ENCODE assay signal across 19 cellular contexts in the genomic region with DNA sequence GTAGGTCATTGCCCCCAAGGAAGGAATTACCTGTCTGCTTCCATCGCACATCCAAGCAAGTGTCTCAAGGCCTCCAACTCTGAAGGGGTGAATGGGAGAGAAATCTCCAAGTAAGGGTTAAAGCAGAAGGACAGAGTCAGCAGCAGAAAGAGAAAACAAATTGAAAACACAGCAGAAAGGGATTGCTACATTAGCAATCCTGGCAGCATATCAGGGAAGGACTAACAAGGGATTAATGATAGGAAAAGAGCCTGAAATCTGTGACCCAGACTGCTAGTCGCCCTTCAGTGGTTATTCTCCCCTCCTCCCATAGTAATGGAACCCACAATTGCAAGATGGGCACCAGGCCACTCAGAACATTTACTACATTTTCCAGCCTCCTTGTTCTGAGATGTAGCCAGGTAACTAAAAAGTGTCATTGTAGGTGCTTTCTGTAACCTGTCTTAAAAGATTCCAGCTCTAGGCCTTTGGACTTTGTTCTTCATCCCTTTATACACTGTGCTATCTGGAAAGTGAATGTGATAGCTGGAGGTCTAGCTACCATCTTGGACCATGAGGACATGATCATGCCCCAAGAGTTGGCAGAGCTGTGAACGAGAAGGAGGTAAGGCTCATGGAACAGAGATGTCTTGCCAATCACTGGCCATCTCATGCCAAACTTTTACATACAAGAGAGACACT. TPM values are rescaled to one million over a fixed set of nuclear protein-coding genes. Genes with fewer than 3 reads are reported as not detected.
DNase-seq lines count a peak whose midpoint lies in the region; ATAC-seq, FAIRE-seq and TF ChIP-seq lines count a peak whose summit lies in the region.
"Had no signal": no experiment of that assay in that cellular context is flagged by ENCODE, and none has a peak within 500 bp of the region (broad histone marks: within the 10 kb centered on the region; RNA-seq: fewer than 3 reads in every experiment).

No MANE protein-coding gene starts in this region.

- no peak overlapping the region for H3K4me2 ChIP-seq in GM23338
- H3K4me2 ChIP-seq: A549 had no signal

- FAIRE-seq in HTR-8/SVneo (lab: Jason Lieb, UNC), result peak; percentile 74
- FAIRE-seq: A549, GM12892, GM19239, H54 had no signal

- no peak for ATAC-seq in GM23338
- ATAC-seq in GM21528 (IDR thresholded peaks at IDR 0.05; ENCODE audit: low FRiP score, unreplicated experiment), result no peak
- no peak for ATAC-seq in GM19463 (IDR thresholded peaks at IDR 0.05; ENCODE audit: unreplicated experiment)
- ATAC-seq: A549 had no signal

- no peaks in the 10 kb centered on the region for H3K9me3 Mint-ChIP-seq in GM23338
- H3K9me3 Mint-ChIP-seq in endodermal cell, result no peaks in the 10 kb centered on the region
- H3K9me3 Mint-ChIP-seq: CD4-positive, alpha-beta memory T cell; IgD-negative memory B cell had no signal

- H3K36me3 Mint-ChIP-seq in GM23338 (ENCODE audit: low read depth) (peaks cover 9% of the 10 kb centered on the region), endodermal cell (ENCODE audit: low read depth) (peaks cover 27% of the 10 kb centered on the region)

- H3K27ac ChIP-seq in GM23338 (ENCODE audit: low read depth) (peak overlapping the region; percentile 55; the same call in 1 of the 2 replicates), endodermal cell (ENCODE audit: low read depth, low read length) (no peak overlapping the region)
- H3K27ac ChIP-seq: A549, C4-2B had no signal

- H3K36me3 ChIP-seq in GM23338 (ENCODE audit: insufficient read depth) (no peaks in the 10 kb centered on the region), endodermal cell (ENCODE audit: control insufficient read depth, insufficient read depth, low read length) (peaks cover 28% of the 10 kb centered on the region)
- H3K36me3 ChIP-seq: BE2C had no signal

- no peak overlapping the region for H3K9ac ChIP-seq in endodermal cell (ENCODE audit: extremely low read depth, low read length, poor library complexity, severe bottlenecking)

- no peak overlapping the region for H3K4me3 Mint-ChIP-seq in GM23338
- no peak overlapping the region for H3K4me3 Mint-ChIP-seq in endodermal cell
- H3K4me3 Mint-ChIP-seq: CD4-positive, alpha-beta memory T cell; IgD-negative memory B cell had no signal

- peaks cover 22% of the 10 kb centered on the region for H3K4me1 ChIP-seq in GM23338 (ENCODE audit: insufficient read depth)
- H3K4me1 ChIP-seq in endodermal cell (ENCODE audit: control insufficient read depth, insufficient read depth, low read length), result peaks cover 14% of the 10 kb centered on the region
- H3K4me1 ChIP-seq: A549, BE2C had no signal

- H3K79me2 ChIP-seq in GM23338 (replicated peaks; ENCODE audit: insufficient read depth), result peaks cover 56% of the 10 kb centered on the region

- H3K27me3 ChIP-seq in GM23338 (ENCODE audit: insufficient read depth) (no peaks in the 10 kb centered on the region), endodermal cell (ENCODE audit: control insufficient read depth, insufficient read depth, low read length, poor library complexity, severe bottlenecking) (no peaks in the 10 kb centered on the region)

- H3K4me1 Mint-ChIP-seq in GM23338 (peaks cover 23% of the 10 kb centered on the region), endodermal cell (peaks cover 31% of the 10 kb centered on the region)
- H3K4me1 Mint-ChIP-seq: CD4-positive, alpha-beta memory T cell had no signal

- H3K27me3 Mint-ChIP-seq in GM23338 (ENCODE audit: insufficient read depth, low read depth, poor library complexity), result peaks cover 3% of the 10 kb centered on the region
- no peaks in the 10 kb centered on the region for H3K27me3 Mint-ChIP-seq in endodermal cell (ENCODE audit: insufficient read depth)
- H3K27me3 Mint-ChIP-seq: CD4-positive, alpha-beta memory T cell; IgD-negative memory B cell had no signal

- H3F3A ChIP-seq in GM23338 (replicated peaks; ENCODE audit: low read depth), result no peaks in the 10 kb centered on the region

- H3K4me3 ChIP-seq in GM23338 (no peak overlapping the region), endodermal cell (ENCODE audit: low read length) (peak overlapping the region; percentile 29), retinal pigment epithelial cell (ENCODE audit: low read length) (no peak overlapping the region)
- H3K4me3 ChIP-seq: A549 had no signal

- DNase-seq in GM23338 (ENCODE audit: low spot score), result no peak
- no peak for DNase-seq in HTR-8/SVneo (ENCODE audit: insufficient read length, low spot score)
- DNase-seq in endodermal cell, result no peak
- DNase-seq in retinal pigment epithelial cell (ENCODE audit: low read depth), result peak; percentile 51
- DNase-seq in SW 1271 (lab: John Stamatoyannopoulos, UW), result no peak
- no peak for DNase-seq in T-helper 1 cell
- DNase-seq: BE2C; CD4-positive, alpha-beta memory T cell; COR-L47; DND-41; GDM1 had no signal

- peaks cover 8% of the 10 kb centered on the region for H3K9me3 ChIP-seq in endodermal cell (ENCODE audit: control insufficient read depth, low read length)
- H3K9me3 ChIP-seq: A549, BE2C had no signal

- TF ChIP-seq CTCF in GM23338 (conservative IDR thresholded peaks at IDR 0.05; ENCODE audit: low read depth in 2 of 2), result no peak
- TF ChIP-seq CTCF in endodermal cell (conservative IDR thresholded peaks at IDR 0.05), result no peak
- no peak for TF ChIP-seq CTCF in retinal pigment epithelial cell (conservative IDR thresholded peaks at IDR 0.05; ENCODE audit: low read depth, low read length)

- 94 to 100% methylated on average over 3 of the region's 3 CpGs for WGBS in endodermal cell (ENCODE audit: insufficient coverage in 1 of 2, insufficient read length in 1 of 2), 2 experiments

- no peak overlapping the region; the same call in 1 of the 2 replicates for H3K27ac Mint-ChIP-seq in GM23338
- no peak overlapping the region for H3K27ac Mint-ChIP-seq in endodermal cell
- H3K27ac Mint-ChIP-seq: CD4-positive, alpha-beta memory T cell; IgD-negative memory B cell had no signal

- H2AFZ ChIP-seq in GM23338, result no peak overlapping the region

- peaks cover 5% of the 10 kb centered on the region; the same call in 1 of the 2 replicates for H3K9me2 ChIP-seq in GM23338 (ENCODE audit: insufficient read depth)

- H4K20me1 ChIP-seq in GM23338 (replicated peaks; ENCODE audit: insufficient read depth), result peaks cover 21% of the 10 kb centered on the region

TF ChIP-seq in GM23338, 12 proteins besides CTCF, POLR2A, EP300 and RAD21 (continues in another document):
- TF ChIP-seq POLR2AphosphoS5 (IDR thresholded peaks at IDR 0.05; ENCODE audit: low read depth) (no peak), ZNF331 (CRISPR knock-in tag; IDR thresholded peaks at IDR 0.05; ENCODE audit: low read depth) (no peak), EZH2phosphoT487 (IDR thresholded peaks at IDR 0.05; ENCODE audit: unreplicated experiment) (no peak), STAT1 (IDR thresholded peaks at IDR 0.05; ENCODE audit: unreplicated experiment) (no peak)
- TF ChIP-seq, protein P1, sequence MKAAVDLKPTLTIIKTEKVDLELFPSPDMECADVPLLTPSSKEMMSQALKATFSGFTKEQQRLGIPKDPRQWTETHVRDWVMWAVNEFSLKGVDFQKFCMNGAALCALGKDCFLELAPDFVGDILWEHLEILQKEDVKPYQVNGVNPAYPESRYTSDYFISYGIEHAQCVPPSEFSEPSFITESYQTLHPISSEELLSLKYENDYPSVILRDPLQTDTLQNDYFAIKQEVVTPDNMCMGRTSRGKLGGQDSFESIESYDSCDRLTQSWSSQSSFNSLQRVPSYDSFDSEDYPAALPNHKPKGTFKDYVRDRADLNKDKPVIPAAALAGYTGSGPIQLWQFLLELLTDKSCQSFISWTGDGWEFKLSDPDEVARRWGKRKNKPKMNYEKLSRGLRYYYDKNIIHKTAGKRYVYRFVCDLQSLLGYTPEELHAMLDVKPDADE (IDR thresholded peaks at IDR 0.05), result no peak

RNA-seq across cellular contexts. Expression of a gene that starts 36.0 kb away (rescaled TPM):
- total RNA-seq in GM23338 (2014; rRNA removed; shearing (Covaris generic)), result 30.8 and 37.5 TPM in 2 replicates
- polyA plus RNA-seq in GM23338 (2016; fragmentation: Nextera tagmentation; extraction: Ambion mirVana), result 5.3 and 5.8 TPM in 2 replicates
- 10 to 100 TPM; 34.1 to 38.5 TPM for total RNA-seq in endodermal cell
- 7.3 TPM for polyA plus RNA-seq in endodermal cell (2013, experiment 1 of 2)
- 7.6 TPM for polyA plus RNA-seq in endodermal cell (2013, experiment 2 of 2)
